ENCODE assay signal across 8 cellular contexts in genomic region chr3:81760215-81760614, GRCh38. TPM values are rescaled to one million over a fixed set of nuclear protein-coding genes. Genes with fewer than 3 reads are reported as not detected.
DNase-seq lines count a peak whose midpoint lies in the region; ATAC-seq and TF ChIP-seq lines count a peak whose summit lies in the region.

No MANE protein-coding gene starts in this region.

- peaks cover 6% of the 10 kb centered on the region for H3K36me3 Mint-ChIP-seq in chondrocyte (ENCODE audit: low read depth)
- peaks cover 0 to 44% (median 29%) of the 10 kb centered on the region in 5 donors for H3K36me3 Mint-ChIP-seq in naive thymus-derived CD4-positive, alpha-beta T cell

- no peak for TF ChIP-seq CTCF in chondrocyte (IDR thresholded peaks at IDR 0.05)

- peaks cover 13% of the 10 kb centered on the region for H3K9me3 ChIP-seq in KOPT-K1 (ENCODE audit: insufficient read depth, low read length, poor library complexity, severe bottlenecking)
- no peaks in the 10 kb centered on the region for H3K9me3 ChIP-seq in naive thymus-derived CD4-positive, alpha-beta T cell (ENCODE audit: control insufficient read depth in 2 of 3, low read length in 3 of 3)

- H3K27me3 Mint-ChIP-seq in chondrocyte (ENCODE audit: low read depth), result no peaks in the 10 kb centered on the region
- no peaks in the 10 kb centered on the region for H3K27me3 Mint-ChIP-seq in naive thymus-derived CD4-positive, alpha-beta T cell

- DNase-seq in AML-193 (lab: John Stamatoyannopoulos, UW) (peak; percentile 25 to 28), chondrocyte (ENCODE audit: low spot score) (no peak), hypothalamus (lab: John Stamatoyannopoulos, UW) (no peak), HEK293T (ENCODE audit: extremely low spot score) (no peak), amygdala (lab: John Stamatoyannopoulos, UW) (no peak)
- DNase-seq in naive thymus-derived CD4-positive, alpha-beta T cell, result peak in 1 of 9 donors; percentile 5

- peak overlapping the region; percentile 63 for H3K4me3 ChIP-seq in naive thymus-derived CD4-positive, alpha-beta T cell (ENCODE audit: low read length)

- H3K27ac Mint-ChIP-seq in chondrocyte (ENCODE audit: unreplicated experiment), result peak overlapping the region; percentile 100
- H3K27ac Mint-ChIP-seq in naive thymus-derived CD4-positive, alpha-beta T cell, result peak overlapping the region; percentile 95 to 99 (median 99)

- ATAC-seq in naive thymus-derived CD4-positive, alpha-beta T cell, result no peak
- ATAC-seq in GM21381 (IDR thresholded peaks at IDR 0.05; ENCODE audit: unreplicated experiment), result no peak

- POLR2A ChIA-PET in naive thymus-derived CD4-positive, alpha-beta T cell (lab: Charles Lee), result no interaction called here
- POLR2A ChIA-PET in HEK293T (lab: Yijun Ruan, JAX), result no interaction called here

- peaks cover 86% of the 10 kb centered on the region for H3K4me1 Mint-ChIP-seq in chondrocyte (ENCODE audit: low read depth)
- H3K4me1 Mint-ChIP-seq in naive thymus-derived CD4-positive, alpha-beta T cell, result peaks cover 11 to 45% (median 33%) of the 10 kb centered on the region in 7 donors

- CTCF ChIA-PET in naive thymus-derived CD4-positive, alpha-beta T cell (lab: Charles Lee), result interaction anchor here (0.8 kb wide), 1 partner anchor 1177 kb away, joined by 3 read pairs; no protein-coding TSS in a partner anchor
- CTCF ChIA-PET in HEK293T (lab: Yijun Ruan, JAX), result no interaction called here

- H3K4me3 Mint-ChIP-seq in chondrocyte (ENCODE audit: unreplicated experiment), result peak overlapping the region; percentile 85
- H3K4me3 Mint-ChIP-seq in naive thymus-derived CD4-positive, alpha-beta T cell, result peak overlapping the region; percentile 82 to 99 (median 96)

- intact Hi-C loops in naive thymus-derived CD4-positive, alpha-beta T cell (cut with micrococcal nuclease), result loop anchor here in 1 of 2 donors (10.0 kb wide), 2 partner anchors 95 to 175 kb away; no protein-coding TSS in a partner anchor

- peaks cover 36% of the 10 kb centered on the region for H3K36me3 ChIP-seq in KOPT-K1 (ENCODE audit: insufficient read depth, low read length)
- peaks cover 0 to 6% (median 0%) of the 10 kb centered on the region in 3 experiments for H3K36me3 ChIP-seq in naive thymus-derived CD4-positive, alpha-beta T cell (ENCODE audit: control insufficient read depth in 2 of 3, insufficient read depth in 3 of 3, low read length in 3 of 3)

- peak overlapping the region; percentile 90 for H3K27ac ChIP-seq in KOPT-K1 (ENCODE audit: low read depth, low read length, poor library complexity, severe bottlenecking)
- peak overlapping the region; percentile 93 for H3K27ac ChIP-seq in naive thymus-derived CD4-positive, alpha-beta T cell (ENCODE audit: low read depth, low read length)

- no peaks in the 10 kb centered on the region for H3K27me3 ChIP-seq in naive thymus-derived CD4-positive, alpha-beta T cell (ENCODE audit: control insufficient read depth in 2 of 2, insufficient read depth in 2 of 2, low read length in 2 of 2)

- peaks cover 16 to 18% of the 10 kb centered on the region in 2 donors for H3K4me1 ChIP-seq in naive thymus-derived CD4-positive, alpha-beta T cell (ENCODE audit: control insufficient read depth in 2 of 2, insufficient read depth in 2 of 2, low read length in 2 of 2)

- H3K9me3 Mint-ChIP-seq in chondrocyte (ENCODE audit: low read depth), result peaks cover 14% of the 10 kb centered on the region
- H3K9me3 Mint-ChIP-seq in naive thymus-derived CD4-positive, alpha-beta T cell, result peaks cover 0 to 9% (median 0%) of the 10 kb centered on the region in 11 donors

TF ChIP-seq in HEK293T, 16 proteins besides CTCF, POLR2A, EP300 and RAD21:
- TF ChIP-seq L3MBTL2 (conservative IDR thresholded peaks at IDR 0.05) (no peak), FOXA1 (IDR thresholded peaks at IDR 0.05) (no peak), ELF4 (IDR thresholded peaks at IDR 0.05) (no peak), ZNF384 (IDR thresholded peaks at IDR 0.05) (no peak), NFRKB (IDR thresholded peaks at IDR 0.05) (no peak), HDGF (IDR thresholded peaks at IDR 0.05; ENCODE audit: borderline replicate concordance) (no peak), BHLHE40 (IDR thresholded peaks at IDR 0.05; ENCODE audit: borderline replicate concordance) (no peak), FOXK2 (IDR thresholded peaks at IDR 0.05) (no peak), CTBP1 (IDR thresholded peaks at IDR 0.05; ENCODE audit: borderline replicate concordance) (no peak), SUZ12 (IDR thresholded peaks at IDR 0.05) (no peak), TARDBP (IDR thresholded peaks at IDR 0.05) (no peak), FOXM1 (IDR thresholded peaks at IDR 0.05; ENCODE audit: borderline replicate concordance) (no peak)
- TF ChIP-seq, protein P1, sequence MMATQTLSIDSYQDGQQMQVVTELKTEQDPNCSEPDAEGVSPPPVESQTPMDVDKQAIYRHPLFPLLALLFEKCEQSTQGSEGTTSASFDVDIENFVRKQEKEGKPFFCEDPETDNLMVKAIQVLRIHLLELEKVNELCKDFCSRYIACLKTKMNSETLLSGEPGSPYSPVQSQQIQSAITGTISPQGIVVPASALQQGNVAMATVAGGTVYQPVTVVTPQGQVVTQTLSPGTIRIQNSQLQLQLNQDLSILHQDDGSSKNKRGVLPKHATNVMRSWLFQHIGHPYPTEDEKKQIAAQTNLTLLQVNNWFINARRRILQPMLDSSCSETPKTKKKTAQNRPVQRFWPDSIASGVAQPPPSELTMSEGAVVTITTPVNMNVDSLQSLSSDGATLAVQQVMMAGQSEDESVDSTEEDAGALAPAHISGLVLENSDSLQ (IDR thresholded peaks at IDR 0.05), result no peak

RNA-seq across cellular contexts. Expression of gene GBE1, which starts 1.2 kb away (rescaled TPM):
- total RNA-seq in chondrocyte, result 53.8 to 68.4 TPM (median 55.0 TPM) in 3 replicates
- total RNA-seq in naive thymus-derived CD4-positive, alpha-beta T cell, result 10 to 100 TPM in 1 of 5 experiments, 1 to 10 TPM in 4; 6.5 to 33.2 (median 8.3) TPM
- polyA plus RNA-seq in naive thymus-derived CD4-positive, alpha-beta T cell, result 10 to 100 TPM in 1 of 2 donors, 1 to 10 TPM in 1; 8.0 to 12.1 TPM

Comparison
In these comparisons a context has a peak if more than half of its experiments do, and no peak if none do; other contexts are left out.
1. DNase-seq: peak in AML-193 (2 of 2); none in chondrocyte (single experiment), hypothalamus (0 of 51), HEK293T (single experiment) and amygdala (0 of 56).